22 cellular contexts compared by ENCODE assay signal in the genomic region with DNA sequence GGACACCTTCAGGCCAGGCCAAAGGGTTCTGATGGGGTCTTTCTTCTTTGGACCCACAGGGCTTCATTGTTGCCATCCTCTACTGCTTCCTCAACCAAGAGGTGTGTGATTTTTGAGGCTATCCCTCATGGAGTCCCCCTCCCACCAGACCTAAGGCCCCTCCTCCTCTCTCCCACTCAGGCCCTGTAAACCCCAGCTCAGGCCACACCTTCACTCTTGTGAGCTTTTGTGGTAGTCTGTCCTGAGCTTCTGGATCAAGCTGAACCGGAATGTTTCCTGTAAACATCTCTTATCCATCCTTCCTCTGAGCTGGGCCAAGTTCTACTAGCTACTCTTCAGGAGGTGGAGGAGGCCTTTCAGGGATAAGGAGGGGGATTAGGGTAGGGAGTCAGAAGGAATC. TPM values are rescaled to one million over a fixed set of nuclear protein-coding genes. Genes with fewer than 3 reads are reported as not detected.
"Had no signal": no experiment of that assay in that cellular context is flagged by ENCODE, and none has a peak within 500 bp of the region (broad histone marks: within the 10 kb centered on the region; RNA-seq: fewer than 3 reads in every experiment).

No MANE protein-coding gene starts in this region.

- H3K4me3 ChIP-seq: heart left ventricle, mucosa of descending colon, psoas muscle, right lobe of liver, thoracic aorta, transverse colon had no signal

- DNase-seq: effector memory CD8-positive, alpha-beta T cell; foreskin keratinocyte; hippocampal formation; psoas muscle; retina; stimulated activated CD4-positive, alpha-beta T cell treated with anti-CD3 and anti-CD28 coated beads, Interleukin-4, amount 100 ng/mL, for 1 hour; substantia nigra had no signal

- FAIRE-seq: endothelial cell of umbilical vein had no signal

- H3K4me1 ChIP-seq: foreskin keratinocyte, psoas muscle, right lobe of liver had no signal

- H3K4me1 Mint-ChIP-seq: naive thymus-derived CD8-positive, alpha-beta T cell had no signal

- H3K36me3 Mint-ChIP-seq: naive thymus-derived CD8-positive, alpha-beta T cell; stimulated activated memory B cell treated with anti-CD40 and anti-IgM and Interleukin-4, amounts not matched to agents 10 μg/mL and 1 μg/mL and 100 μg/mL, for 72 hours had no signal

- H3K36me3 ChIP-seq: heart left ventricle, neutrophil, right lobe of liver, thoracic aorta, transverse colon had no signal

- H3K9me3 Mint-ChIP-seq: effector memory CD8-positive, alpha-beta T cell; stimulated activated memory B cell treated with anti-CD40 and anti-IgM and Interleukin-4, amounts not matched to agents 10 μg/mL and 1 μg/mL and 100 μg/mL, for 72 hours; stimulated activated naive CD8-positive, alpha-beta T cell treated with anti-CD3 and anti-CD28 coated beads, Interleukin-15, amount 100 ng/mL, for 72 hours had no signal

- H3K9me3 ChIP-seq: heart left ventricle, mucosa of descending colon, neutrophil, psoas muscle, right lobe of liver, thoracic aorta, transverse colon had no signal

- H3K4me3 Mint-ChIP-seq: effector memory CD8-positive, alpha-beta T cell; naive thymus-derived CD8-positive, alpha-beta T cell; stimulated activated memory B cell treated with anti-CD40 and anti-IgM and Interleukin-4, amounts not matched to agents 10 μg/mL and 1 μg/mL and 100 μg/mL, for 72 hours; stimulated activated naive CD8-positive, alpha-beta T cell treated with anti-CD3 and anti-CD28 coated beads, Interleukin-15, amount 100 ng/mL, for 72 hours had no signal

- H3K27ac ChIP-seq: foreskin keratinocyte, heart left ventricle, neutrophil, psoas muscle, right lobe of liver, thoracic aorta, transverse colon had no signal

- H3K27me3 ChIP-seq: right lobe of liver, transverse colon had no signal

- ATAC-seq: effector memory CD8-positive, alpha-beta T cell; foreskin keratinocyte; naive thymus-derived CD8-positive, alpha-beta T cell; psoas muscle; stimulated activated memory B cell treated with anti-CD40 and anti-IgM and Interleukin-4, amounts not matched to agents 10 μg/mL and 1 μg/mL and 100 μg/mL, for 72 hours; stimulated activated naive CD8-positive, alpha-beta T cell treated with anti-CD3 and anti-CD28 coated beads, Interleukin-15, amount 100 ng/mL, for 72 hours had no signal

- H3K27ac Mint-ChIP-seq: effector memory CD8-positive, alpha-beta T cell; stimulated activated memory B cell treated with anti-CD40 and anti-IgM and Interleukin-4, amounts not matched to agents 10 μg/mL and 1 μg/mL and 100 μg/mL, for 72 hours; stimulated activated naive CD8-positive, alpha-beta T cell treated with anti-CD3 and anti-CD28 coated beads, Interleukin-15, amount 100 ng/mL, for 72 hours had no signal

RNA-seq across cellular contexts. Expression of gene GHRHR, which starts 13.5 kb away (rescaled TPM):
- total RNA-seq: endothelial cell of umbilical vein; foreskin keratinocyte; heart left ventricle; kidney epithelial cell; lower leg skin; mucosa of descending colon; naive thymus-derived CD8-positive, alpha-beta T cell; osteoblast; psoas muscle; thoracic aorta; transverse colon; urinary bladder had no signal
- polyA plus RNA-seq: endothelial cell of umbilical vein; foreskin keratinocyte; heart left ventricle; naive thymus-derived CD8-positive, alpha-beta T cell; neural cell; urinary bladder had no signal
